21 cellular contexts compared by ENCODE assay signal in genomic region chr1:76677775-76678405, GRCh38.
DNase-seq lines count a peak whose midpoint lies in the region; ATAC-seq, FAIRE-seq and TF ChIP-seq lines count a peak whose summit lies in the region.
"Had no signal": no experiment of that assay in that cellular context is flagged by ENCODE, and none has a peak within 500 bp of the region (broad histone marks: within the 10 kb centered on the region; RNA-seq: fewer than 3 reads in every experiment).

No MANE protein-coding gene starts in this region.

- DNase-seq in esophagus muscularis mucosa (ENCODE audit: extremely low spot score) (peak; percentile 53), ureter (ENCODE audit: low spot score) (no peak), aorta (no peak), GM12892 (ENCODE audit: insufficient read length) (no peak)
- DNase-seq: activated B cell treated with CpG ODN at 0.5 μM for 24 hours; activated CD4-positive, alpha-beta memory T cell treated with anti-CD3 and anti-CD28 coated beads for 36 hours; activated gamma-delta T cell treated with Interleukin-2 at 50 U/mL for 16 hours; adrenal gland; CD4-positive, CD25-positive, alpha-beta regulatory T cell; cortex of kidney; NCI-H1092; NCI-H1930; NCI-H2227 treated with DMSO at 0.1 percent for 48 hours; NCI-H774; T-helper 9 cell had no signal

- ATAC-seq in GM18868 (IDR thresholded peaks at IDR 0.05; ENCODE audit: unreplicated experiment) (peak; percentile 76), GM21786 (IDR thresholded peaks at IDR 0.05; ENCODE audit: unreplicated experiment) (peak; percentile 39), HG03159 (IDR thresholded peaks at IDR 0.05; ENCODE audit: unreplicated experiment) (peak; percentile 52), GM21825 (IDR thresholded peaks at IDR 0.05; ENCODE audit: unreplicated experiment) (no peak), aorta (ENCODE audit: low FRiP score) (no peak)

- H3K4me3 ChIP-seq in esophagus muscularis mucosa (no peak overlapping the region), aorta (ENCODE audit: low read length in 2 of 2) (no peak overlapping the region)
- H3K4me3 ChIP-seq: adrenal gland, prostate gland, thoracic aorta had no signal

- H3K9me3 ChIP-seq in esophagus muscularis mucosa, result no peaks in the 10 kb centered on the region
- H3K9me3 ChIP-seq in aorta (ENCODE audit: control insufficient read depth, low read length), result peaks cover 1% of the 10 kb centered on the region
- H3K9me3 ChIP-seq: adrenal gland, prostate gland, thoracic aorta had no signal

- H3K27me3 ChIP-seq in esophagus muscularis mucosa (no peaks in the 10 kb centered on the region), aorta (ENCODE audit: control insufficient read depth in 1 of 2, insufficient read depth in 2 of 2, low read length in 1 of 2) (no peaks in the 10 kb centered on the region)
- H3K27me3 ChIP-seq: adrenal gland had no signal

- no peak for FAIRE-seq in GM12892 (lab: Jason Lieb, UNC)

- no peaks in the 10 kb centered on the region for H3K4me1 ChIP-seq in esophagus muscularis mucosa
- no peaks in the 10 kb centered on the region for H3K4me1 ChIP-seq in aorta (ENCODE audit: control insufficient read depth in 1 of 2, insufficient read depth in 2 of 2, low read length in 2 of 2)
- H3K4me1 ChIP-seq: adrenal gland, prostate gland had no signal

- no peaks in the 10 kb centered on the region for H3K36me3 ChIP-seq in esophagus muscularis mucosa
- no peaks in the 10 kb centered on the region for H3K36me3 ChIP-seq in aorta (ENCODE audit: control insufficient read depth in 1 of 2, insufficient read depth in 2 of 2, low read length in 1 of 2)
- H3K36me3 ChIP-seq: adrenal gland, prostate gland, thoracic aorta had no signal

- TF ChIP-seq EP300 in esophagus muscularis mucosa (IDR thresholded peaks at IDR 0.05), result no peak

- TF ChIP-seq POLR2A in esophagus muscularis mucosa (IDR thresholded peaks at IDR 0.05; ENCODE audit: low read depth) (no peak), GM12892 (IDR thresholded peaks at IDR 0.05; ENCODE audit: low read depth, low read length) (no peak)

- 74% methylated on average over 3 of the region's 3 CpGs for WGBS in esophagus muscularis mucosa
- 71 to 73% methylated on average over 3 of the region's 3 CpGs for WGBS in aorta, 2 donors

- H3K27ac ChIP-seq in esophagus muscularis mucosa (replicated peaks in 1 of 4) (no peak overlapping the region), aorta (ENCODE audit: low read depth in 1 of 2, low read length in 2 of 2) (no peak overlapping the region)
- H3K27ac ChIP-seq: adrenal gland, prostate gland, thoracic aorta had no signal

- no peak for TF ChIP-seq CTCF in esophagus muscularis mucosa (IDR thresholded peaks at IDR 0.05)

- intact Hi-C loops in esophagus muscularis mucosa (cut with DNase I) (no loop called here), aorta (cut with DNase I) (no loop called here)

Comparison
In these comparisons a context has a peak if more than half of its experiments do, and no peak if none do; other contexts are left out.
1. ATAC-seq: peak in GM18868 (single experiment), GM21786 (single experiment) and HG03159 (single experiment); none in GM21825 (single experiment) and aorta (single experiment).